Comparison of ENCODE assay signal across 14 cellular contexts in the genomic region with DNA sequence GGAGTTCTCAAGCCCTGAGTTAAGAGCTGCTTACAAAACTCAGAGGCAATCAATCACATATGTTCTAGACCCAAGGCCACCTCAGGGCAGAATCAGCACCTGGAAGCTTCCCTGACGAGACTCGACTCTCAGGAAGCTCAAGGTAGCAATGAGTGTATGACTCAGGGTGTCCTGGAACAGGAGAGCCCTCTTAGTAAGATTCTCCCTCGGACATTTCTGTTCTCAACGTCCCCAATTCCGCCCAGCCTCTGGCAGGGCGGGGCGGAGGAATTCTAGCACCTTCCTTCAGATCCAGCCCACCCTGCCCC. TPM values are rescaled to one million over a fixed set of nuclear protein-coding genes. Genes with fewer than 3 reads are reported as not detected.
DNase-seq lines count a peak whose midpoint lies in the region; ATAC-seq and TF ChIP-seq lines count a peak whose summit lies in the region.
"Had no signal": no experiment of that assay in that cellular context is flagged by ENCODE, and none has a peak within 500 bp of the region (broad histone marks: within the 10 kb centered on the region; RNA-seq: fewer than 3 reads in every experiment).

No MANE protein-coding gene starts in this region.

- TF ChIP-seq CTCF in HCT116 (IDR thresholded peaks at IDR 0.05 in 2 of 3, conservative IDR thresholded peaks at IDR 0.05 in 1 of 3; ENCODE audit: borderline replicate concordance in 1 of 3, insufficient read depth in 1 of 3, low read depth in 2 of 3, low read length in 2 of 3) (no peak), WTC11 (IDR thresholded peaks at IDR 0.05) (no peak), colonic mucosa (IDR thresholded peaks at IDR 0.05) (no peak)

- H3K4me1 Mint-ChIP-seq in WTC11 = peaks cover 8% of the 10 kb centered on the region

- H3K27ac ChIP-seq in HCT116 (ENCODE audit: low read depth, low read length) (no peak overlapping the region), epithelial cell of prostate (peak overlapping the region; percentile 4), mesendoderm (ENCODE audit: low read depth, low read length) (no peak overlapping the region), colonic mucosa (no peak overlapping the region)
- H3K27ac ChIP-seq: A549, BLaER1, HL-60 had no signal

- ATAC-seq in HCT116 (no peak), WTC11 (peak; percentile 46)

- no peaks in the 10 kb centered on the region for H3K36me3 ChIP-seq in HCT116 (ENCODE audit: control insufficient read depth in 1 of 2, insufficient read depth in 2 of 2, low read length in 2 of 2)
- H3K36me3 ChIP-seq in mesendoderm (ENCODE audit: control insufficient read depth, insufficient read depth, low read length) = no peaks in the 10 kb centered on the region
- H3K36me3 ChIP-seq in colonic mucosa = no peaks in the 10 kb centered on the region
- H3K36me3 ChIP-seq: BLaER1 had no signal

- H3K79me1 ChIP-seq in mesendoderm (ENCODE audit: low read length) = no peaks in the 10 kb centered on the region

- no peak overlapping the region for H3K27ac Mint-ChIP-seq in WTC11
- H3K27ac Mint-ChIP-seq: CD4-positive, alpha-beta memory T cell; HFFc6 had no signal

- H4K5ac ChIP-seq in mesendoderm (ENCODE audit: low read length) = no peak overlapping the region

- intact Hi-C loops in HCT116 (cut with micrococcal nuclease) (loop anchor here (1.0 kb wide), 1 partner anchor 203 kb away; no protein-coding TSS in a partner anchor), colonic mucosa (cut with DNase I) (no loop called here)

- H2AK5ac ChIP-seq in mesendoderm (ENCODE audit: low read length) = no peak overlapping the region

- no peak overlapping the region for H3K4ac ChIP-seq in mesendoderm (ENCODE audit: low read depth, low read length)

- CTCF ChIA-PET in HCT116 (lab: Charles Lee) = interaction anchor here (0.7 to 4.4 kb wide), 7 partner anchors 10 to 482 kb away, joined by 3 to 76 read pairs (median 5); no protein-coding TSS in a partner anchor
- CTCF ChIA-PET in WTC11 (lab: Charles Lee) = interaction anchor here (0.6 to 3.1 kb wide), 22 partner anchors 10 to 371 kb away, joined by 3 to 27 read pairs (median 4); no protein-coding TSS in a partner anchor

- no peak overlapping the region for H3K4me2 ChIP-seq in HCT116 (ENCODE audit: low read length)
- H3K4me2 ChIP-seq in mesendoderm (ENCODE audit: low read length) = no peak overlapping the region
- H3K4me2 ChIP-seq: BLaER1 had no signal

- H3K4me3 Mint-ChIP-seq in WTC11 = no peak overlapping the region
- H3K4me3 Mint-ChIP-seq: CD4-positive, alpha-beta memory T cell; HFFc6 had no signal

- H3K9ac ChIP-seq in HCT116 (ENCODE audit: low read length) (no peak overlapping the region), mesendoderm (ENCODE audit: low read length) (no peak overlapping the region), colonic mucosa (ENCODE audit: low read depth in 2 of 2, low read length in 2 of 2) (no peak overlapping the region)
- H3K9ac ChIP-seq: BLaER1 had no signal

- no peak overlapping the region for H2BK120ac ChIP-seq in mesendoderm (ENCODE audit: low read depth, low read length)

- peaks cover 11% of the 10 kb centered on the region for H3K9me3 Mint-ChIP-seq in WTC11
- H3K9me3 Mint-ChIP-seq: CD4-positive, alpha-beta memory T cell; HFFc6 had no signal

- H3K9me2 ChIP-seq in HCT116 (ENCODE audit: insufficient read depth) = no peaks in the 10 kb centered on the region

- WGBS in mesendoderm (ENCODE audit: extremely low coverage, insufficient coverage, low lambda C conversion rate) = no CpG with 5 or more reads among the region's 7 CpGs

- TF ChIP-seq RAD21 in HCT116 (IDR thresholded peaks at IDR 0.05; ENCODE audit: low read depth) = no peak

- no peak for DNase-seq in HCT116 (ENCODE audit: low read depth, low spot score)
- DNase-seq in WTC11 (ENCODE audit: low spot score) = no peak
- no peak for DNase-seq in epithelial cell of prostate (ENCODE audit: low read depth, low spot score)
- DNase-seq in mesendoderm = no peak
- DNase-seq in NOMO-1 treated with dmso at 0.1 percent for 144 hours (lab: John Stamatoyannopoulos, UW; ENCODE audit: unreplicated experiment) = no peak
- DNase-seq in iPS-NIHi7 (ENCODE audit: extremely low spot score) = no peak
- no peak for DNase-seq in NCI-H345 (lab: John Stamatoyannopoulos, UW)
- DNase-seq in colonic mucosa = no peak
- DNase-seq: NCI-H187 had no signal

- H3K4me3 ChIP-seq in HCT116 (replicated peaks in 1 of 2; ENCODE audit: low read depth in 1 of 2, low read length in 2 of 2) (no peak overlapping the region), mesendoderm (ENCODE audit: low read length) (no peak overlapping the region), colonic mucosa (no peak overlapping the region)
- H3K4me3 ChIP-seq: A549, BLaER1 had no signal

- no peaks in the 10 kb centered on the region for H3K9me3 ChIP-seq in HCT116 (ENCODE audit: control insufficient read depth in 1 of 2, insufficient read depth in 1 of 2, low read depth in 1 of 2, low read length in 2 of 2)
- no peaks in the 10 kb centered on the region for H3K9me3 ChIP-seq in colonic mucosa
- H3K9me3 ChIP-seq: A549 had no signal

- H3K36me3 Mint-ChIP-seq in WTC11 = no peaks in the 10 kb centered on the region
- H3K36me3 Mint-ChIP-seq: CD4-positive, alpha-beta memory T cell had no signal

- no peak overlapping the region for H3K18ac ChIP-seq in mesendoderm (ENCODE audit: low read length)

- no peak overlapping the region for H4K8ac ChIP-seq in mesendoderm (ENCODE audit: low read depth, low read length)

- no TSS peak for BruUV-seq in HCT116 (replicated peaks; lab: Mats Ljungman, UMichigan)

- TF ChIP-seq POLR2A in HCT116 (IDR thresholded peaks at IDR 0.05; ENCODE audit: borderline replicate concordance, extremely low read depth, insufficient read depth, insufficient read length) = no peak

- peak overlapping the region; percentile 98 for H2AFZ ChIP-seq in HCT116 (ENCODE audit: low read depth, low read length, poor library complexity, severe bottlenecking)

- peak overlapping the region; percentile 34 for H3K56ac ChIP-seq in mesendoderm (ENCODE audit: low read length)

- RAD21 ChIA-PET in HCT116 (lab: Charles Lee; ENCODE audit: low non-redundant PET in 1 of 2, low total read pairs in 2 of 2, uncharacterized antibody in 2 of 2, unreplicated experiment in 2 of 2) = interaction anchor here (1.2 to 1.9 kb wide), 3 partner anchors 98 to 203 kb away, joined by 3 to 6 read pairs (median 5); no protein-coding TSS in a partner anchor

- POLR2A ChIA-PET in HCT116 (lab: Charles Lee) (interaction anchor here (0.7 kb wide), 1 partner anchor 9 kb away, joined by 11 read pairs; no protein-coding TSS in a partner anchor), WTC11 (lab: Charles Lee) (no interaction called here)

- H2BK15ac ChIP-seq in mesendoderm (replicated peaks; ENCODE audit: low read depth) = no peak overlapping the region

- no peaks in the 10 kb centered on the region for H3K27me3 Mint-ChIP-seq in WTC11 (ENCODE audit: low read depth)

- H4K20me1 ChIP-seq in HCT116 (ENCODE audit: insufficient read depth) = no peaks in the 10 kb centered on the region
- H4K20me1 ChIP-seq: BLaER1 had no signal

- H2BK5ac ChIP-seq in mesendoderm (ENCODE audit: low read length) = no peak overlapping the region

- H3K4me1 ChIP-seq in HCT116 (ENCODE audit: control insufficient read depth in 1 of 2, insufficient read depth in 2 of 2, low read length in 2 of 2) = peaks cover 0 to 9% of the 10 kb centered on the region in 2 experiments; a peak in 1 of 4 replicates
- H3K4me1 ChIP-seq in mesendoderm (ENCODE audit: control insufficient read depth, low read depth, low read length) = no peaks in the 10 kb centered on the region
- no peaks in the 10 kb centered on the region for H3K4me1 ChIP-seq in colonic mucosa
- H3K4me1 ChIP-seq: A549, BLaER1 had no signal

- H3K27me3 ChIP-seq in HCT116 (ENCODE audit: insufficient read depth, low read length) (no peaks in the 10 kb centered on the region), mesendoderm (ENCODE audit: insufficient read depth, low read length, poor library complexity) (no peaks in the 10 kb centered on the region), colonic mucosa (no peaks in the 10 kb centered on the region)
- H3K27me3 ChIP-seq: BLaER1 had no signal

- H3K79me2 ChIP-seq in HCT116 (ENCODE audit: insufficient read depth, low read length) (no peaks in the 10 kb centered on the region), mesendoderm (ENCODE audit: control insufficient read depth, insufficient read depth, low read length) (no peaks in the 10 kb centered on the region)

- H3K23ac ChIP-seq in mesendoderm (ENCODE audit: low read length) = no peak overlapping the region

TF ChIP-seq in HCT116, 20 proteins besides CTCF, POLR2A, EP300 and RAD21:
- no peak for TF ChIP-seq EGR1 (IDR thresholded peaks at IDR 0.05; ENCODE audit: low read depth)
- TF ChIP-seq CBX3 (IDR thresholded peaks at IDR 0.05; ENCODE audit: low read depth) = no peak
- no peak for TF ChIP-seq EZH2 (IDR thresholded peaks at IDR 0.05)
- no peak for TF ChIP-seq SIN3A (IDR thresholded peaks at IDR 0.05; ENCODE audit: low read depth)
- TF ChIP-seq, protein P1, sequence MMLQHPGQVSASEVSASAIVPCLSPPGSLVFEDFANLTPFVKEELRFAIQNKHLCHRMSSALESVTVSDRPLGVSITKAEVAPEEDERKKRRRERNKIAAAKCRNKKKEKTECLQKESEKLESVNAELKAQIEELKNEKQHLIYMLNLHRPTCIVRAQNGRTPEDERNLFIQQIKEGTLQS (IDR thresholded peaks at IDR 0.05) = no peak
TF ChIP-seq in HCT116: peak in this region for 0.

TF ChIP-seq in WTC11, 78 proteins besides CTCF, POLR2A, EP300 and RAD21 (continues in another document):
- no peak for TF ChIP-seq NFYB (CRISPR knock-in tag; conservative IDR thresholded peaks at IDR 0.05; ENCODE audit: low read depth)

RNA-seq across cellular contexts. Expression of a gene that starts 39.6 kb away (rescaled TPM):
- 46.2 TPM for total RNA-seq in HCT116 (2021; ENCODE audit: unreplicated experiment)
- polyA plus RNA-seq in HCT116 (2012) = 35.4 and 37.9 TPM in 2 replicates
- total RNA-seq in WTC11 (2021) = 7.3 to 8.7 TPM (median 8.5 TPM) in 3 replicates
- 9.8 TPM for polyA plus RNA-seq in mesendoderm (2013, experiment 1 of 2)
- 9.5 TPM for polyA plus RNA-seq in mesendoderm (2013, experiment 2 of 2)
- 10 to 100 TPM; 12.9 to 16.2 TPM for total RNA-seq in colonic mucosa

RNA-seq across cellular contexts. Expression of a gene that starts 41.3 kb away (rescaled TPM):
- total RNA-seq in HCT116 (2021; ENCODE audit: unreplicated experiment) (13.0 TPM), WTC11 (2021) (17.1 to 18.3 TPM (median 18.1 TPM) in 3 replicates), colonic mucosa (10 to 100 TPM; 14.0 to 17.6 TPM)
- polyA plus RNA-seq in HCT116 (2012) = 9.9 and 11.2 TPM in 2 replicates
- 7.4 TPM for polyA plus RNA-seq in mesendoderm (2013, experiment 1 of 2)
- 6.2 TPM for polyA plus RNA-seq in mesendoderm (2013, experiment 2 of 2)
